Comparison of ENCODE assay signal across 8 cellular contexts in the genomic region with DNA sequence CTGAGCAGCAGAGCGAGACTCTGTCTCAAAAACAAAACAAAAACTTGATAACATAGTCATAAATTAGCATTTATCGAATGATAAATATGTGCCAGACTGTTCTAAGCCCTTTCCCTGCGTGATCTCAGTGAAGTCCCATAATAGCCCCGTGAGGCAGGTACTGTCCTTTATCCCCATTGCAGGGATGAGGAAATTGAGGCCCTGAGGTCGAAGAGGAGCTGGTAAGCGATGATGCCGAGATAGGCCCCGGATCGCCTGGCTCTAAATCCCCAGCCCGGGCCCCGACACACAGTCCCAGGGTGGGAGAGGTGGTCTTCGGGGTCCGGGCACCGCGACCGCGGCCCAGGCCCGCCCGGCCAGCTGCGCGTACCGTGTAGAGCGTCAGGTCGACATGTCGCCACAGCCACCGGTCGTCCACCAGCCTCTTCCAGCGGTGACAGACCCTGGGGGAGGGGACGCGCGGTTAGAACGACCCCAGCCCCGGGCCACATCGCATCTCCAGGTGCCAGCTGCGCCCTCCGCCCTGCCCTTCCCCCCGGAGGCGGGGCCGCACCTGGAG. TPM values are rescaled to one million over a fixed set of nuclear protein-coding genes. Genes with fewer than 3 reads are reported as not detected.
DNase-seq lines count a peak whose midpoint lies in the region; ATAC-seq and TF ChIP-seq lines count a peak whose summit lies in the region.

No MANE protein-coding gene starts in this region.

- no TSS peak for BruUV-seq in Panc1 (replicated peaks; lab: Mats Ljungman, UMichigan)

- ATAC-seq in Panc1 (peak; percentile 1; the same call in 1 of the 2 replicates), GM21529 (IDR thresholded peaks at IDR 0.05; ENCODE audit: unreplicated experiment) (no peak), GM19395 (IDR thresholded peaks at IDR 0.05; ENCODE audit: unreplicated experiment) (no peak), left lobe of liver (no peak)

- H3K36me3 ChIP-seq in Panc1 (ENCODE audit: control insufficient read depth, insufficient read depth, low read length) (no peaks in the 10 kb centered on the region), ovary (no peaks in the 10 kb centered on the region)

- H3K27me3 ChIP-seq in Panc1 (ENCODE audit: control insufficient read depth, insufficient read depth, low read length) (no peaks in the 10 kb centered on the region), ovary (no peaks in the 10 kb centered on the region)

- peak overlapping the region; percentile 86 for H3K27ac ChIP-seq in Panc1 (ENCODE audit: low read length)
- peak overlapping the region; percentile 89 for H3K27ac ChIP-seq in epithelial cell of prostate
- H3K27ac ChIP-seq in ovary = peak overlapping the region; percentile 84 to 94

- WGBS in ovary, 3 donors = 1 to 3% (median 2%) methylated on average over 37 to 39 of the region's 39 CpGs

- in situ Hi-C loops in Panc1 (cut with HindIII; ENCODE audit: low pct_unique_long_range_greater_than_20kb, low sequenced_read_pairs) = no loop called here

- H3K4me3 ChIP-seq in GM08714 (ENCODE audit: low read length) (peak overlapping the region; percentile 85), Panc1 (ENCODE audit: low read depth in 2 of 2, low read length in 2 of 2) (peak overlapping the region; percentile 91 to 92), ovary (peak overlapping the region; percentile 95)

- TF ChIP-seq CTCF in Panc1 (IDR thresholded peaks at IDR 0.05) = no peak
- no peak for TF ChIP-seq CTCF in ovary (IDR thresholded peaks at IDR 0.05)

- no peak for TF ChIP-seq POLR2A in ovary (IDR thresholded peaks at IDR 0.05)

- CTCF ChIA-PET in Panc1 (lab: Charles Lee) = interaction anchor here (0.7 kb wide), 1 partner anchor 611 kb away, joined by 12 read pairs; no protein-coding TSS in a partner anchor

- intact Hi-C loops in Panc1 (cut with micrococcal nuclease; ENCODE audit: unreplicated experiment) (no loop called here), ovary (cut with DNase I) (loop anchor here in 1 of 4 donors (10.0 kb wide), 1 partner anchor 493 kb away; a partner anchor contains a TSS)

- H3K9me3 ChIP-seq in Panc1 (ENCODE audit: control insufficient read depth, insufficient read depth, low read depth, low read length) (no peaks in the 10 kb centered on the region), ovary (no peaks in the 10 kb centered on the region)

- POLR2A ChIA-PET in Panc1 (lab: Charles Lee) = no interaction called here

- no peak for TF ChIP-seq EP300 in ovary (IDR thresholded peaks at IDR 0.05)

- DNase-seq in Panc1 (ENCODE audit: low read depth, low spot score) = no peak
- no peak for DNase-seq in epithelial cell of prostate (ENCODE audit: low read depth, low spot score)
- no peak for DNase-seq in ovary
- no peak for DNase-seq in NCI-H69 (lab: John Stamatoyannopoulos, UW)
- DNase-seq in left lobe of liver (ENCODE audit: low spot score) = no peak

- H3K4me1 ChIP-seq in Panc1 (ENCODE audit: control insufficient read depth, insufficient read depth, low read length) (no peaks in the 10 kb centered on the region), ovary (ENCODE audit: insufficient read depth) (peaks cover 1% of the 10 kb centered on the region)

RNA-seq across cellular contexts. Expression of a gene that starts 0.6 kb away (rescaled TPM):
- total RNA-seq in Panc1 (2021; ENCODE audit: unreplicated experiment) (29.2 TPM), ovary (10 to 100 TPM; 22.3 to 34.4 (median 27.7) TPM), left lobe of liver (12.1 TPM)
- 33.3 TPM for polyA plus RNA-seq in Panc1 (2012; ENCODE audit: insufficient read length)
- 10 to 100 TPM; 18.3 to 24.0 TPM for polyA plus RNA-seq in ovary

RNA-seq across cellular contexts. Expression of a gene that starts 9.5 kb away (rescaled TPM):
- total RNA-seq in Panc1 (2021; ENCODE audit: unreplicated experiment) (379 TPM), ovary (100 to 1,000 TPM; 217 to 412 (median 255) TPM), left lobe of liver (151 TPM)
- 631 TPM for polyA plus RNA-seq in Panc1 (2012; ENCODE audit: insufficient read length)
- 100 to 1,000 TPM; 315 to 492 TPM for polyA plus RNA-seq in ovary

RNA-seq across cellular contexts. Expression of a gene that starts 16.9 kb away (rescaled TPM):
- total RNA-seq in Panc1 (2021; ENCODE audit: unreplicated experiment) = 102 TPM
- polyA plus RNA-seq in Panc1 (2012; ENCODE audit: insufficient read length) = 114 TPM
- total RNA-seq in ovary = 10 to 100 TPM; 49.2 to 70.9 (median 61.0) TPM
- polyA plus RNA-seq in ovary = 10 to 100 TPM in 1 of 2 donors, 1 to 10 TPM in 1; 6.3 to 94.2 TPM
- 31.6 TPM for total RNA-seq in left lobe of liver

RNA-seq across cellular contexts. Expression of a gene that starts 49.7 kb away (rescaled TPM):
- total RNA-seq in Panc1 (2021; ENCODE audit: unreplicated experiment) (10.2 TPM), ovary (10 to 100 TPM; 12.6 to 31.0 (median 21.0) TPM), left lobe of liver (6.3 TPM)
- 8.8 TPM for polyA plus RNA-seq in Panc1 (2012; ENCODE audit: insufficient read length)
- 10 to 100 TPM; 10.6 to 20.3 TPM for polyA plus RNA-seq in ovary
